Comparison of ENCODE assay signal across 1 cellular context in the genomic region with DNA sequence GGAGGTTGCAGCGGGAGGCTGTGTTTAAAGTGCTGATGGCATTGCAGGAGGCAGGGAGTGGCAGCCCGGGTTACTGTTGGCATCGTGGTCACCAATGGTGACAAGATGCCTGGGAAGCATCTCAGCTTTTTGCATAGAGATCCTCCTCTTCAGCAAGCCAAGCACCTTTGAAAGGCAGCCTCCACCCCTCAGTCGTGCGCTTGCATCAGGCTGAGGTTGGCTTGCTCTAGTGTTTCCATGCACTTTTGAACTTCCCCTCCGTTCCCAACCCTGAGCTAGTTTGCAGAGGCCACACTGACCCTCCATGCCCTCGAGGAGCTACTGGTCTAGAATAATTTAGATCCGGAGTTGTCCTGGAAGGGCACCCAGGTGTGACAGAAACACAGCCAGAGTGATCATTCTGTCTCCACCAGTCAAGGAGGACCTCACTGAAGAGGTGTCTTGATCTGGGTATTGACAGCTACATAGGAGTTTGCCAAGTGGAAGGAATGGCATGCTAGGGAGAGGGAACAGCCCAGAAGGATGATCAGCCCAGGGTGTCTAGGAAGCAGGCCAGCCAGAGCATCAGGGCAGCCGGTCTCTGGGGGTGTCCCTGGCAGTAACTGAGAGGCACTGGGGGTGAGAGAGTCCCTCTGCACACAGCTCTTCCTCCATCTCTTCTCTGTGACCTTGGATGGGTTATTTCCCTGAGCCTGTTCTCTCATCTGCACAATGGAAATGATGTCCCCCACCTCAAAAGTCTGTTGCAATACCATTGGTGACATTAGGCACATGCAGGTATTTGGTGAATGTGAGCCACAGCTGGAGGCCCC.
TF ChIP-seq lines count a peak whose summit lies in the region.

No MANE protein-coding gene starts in this region.

TF ChIP-seq in H1, 55 proteins besides CTCF, POLR2A, EP300 and RAD21:
- TF ChIP-seq POU5F1 (IDR thresholded peaks at IDR 0.05; ENCODE audit: low read depth, low read length), result no peak
- no peak for TF ChIP-seq BACH1 (IDR thresholded peaks at IDR 0.05; ENCODE audit: low read length)
- TF ChIP-seq, protein P1, sequence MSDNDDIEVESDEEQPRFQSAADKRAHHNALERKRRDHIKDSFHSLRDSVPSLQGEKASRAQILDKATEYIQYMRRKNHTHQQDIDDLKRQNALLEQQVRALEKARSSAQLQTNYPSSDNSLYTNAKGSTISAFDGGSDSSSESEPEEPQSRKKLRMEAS (IDR thresholded peaks at IDR 0.05), result peak; percentile 30; the same call in 1 of the 2 replicates
- no peak for TF ChIP-seq RFX5 (IDR thresholded peaks at IDR 0.05; ENCODE audit: borderline replicate concordance, low read depth, low read length)
- TF ChIP-seq, protein P2, sequence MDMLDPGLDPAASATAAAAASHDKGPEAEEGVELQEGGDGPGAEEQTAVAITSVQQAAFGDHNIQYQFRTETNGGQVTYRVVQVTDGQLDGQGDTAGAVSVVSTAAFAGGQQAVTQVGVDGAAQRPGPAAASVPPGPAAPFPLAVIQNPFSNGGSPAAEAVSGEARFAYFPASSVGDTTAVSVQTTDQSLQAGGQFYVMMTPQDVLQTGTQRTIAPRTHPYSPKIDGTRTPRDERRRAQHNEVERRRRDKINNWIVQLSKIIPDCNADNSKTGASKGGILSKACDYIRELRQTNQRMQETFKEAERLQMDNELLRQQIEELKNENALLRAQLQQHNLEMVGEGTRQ (IDR thresholded peaks at IDR 0.05; ENCODE audit: low read length), result no peak
- 0 out of 2 replicates have a peak, but pooled peaks have one; percentile 26 for TF ChIP-seq SP1 (IDR thresholded peaks at IDR 0.05; ENCODE audit: low read depth, low read length)
- TF ChIP-seq SUZ12 (IDR thresholded peaks at IDR 0.05; ENCODE audit: low read length), result no peak
- TF ChIP-seq CREB1 (IDR thresholded peaks at IDR 0.05), result no peak
- TF ChIP-seq SIRT6 (IDR thresholded peaks at IDR 0.05; ENCODE audit: low read length), result no peak
- TF ChIP-seq CEBPB (IDR thresholded peaks at IDR 0.05; ENCODE audit: low read depth, low read length), result peak; percentile 96
- TF ChIP-seq TEAD4 (IDR thresholded peaks at IDR 0.05; ENCODE audit: low read depth, low read length), result peak; percentile 89
TF ChIP-seq in H1: peak in this region for 4.
